In genomic region chr3:179760944-179761343, GRCh38 we compare ENCODE assay signal across 11 cellular contexts.
DNase-seq lines count a peak whose midpoint lies in the region; ATAC-seq and TF ChIP-seq lines count a peak whose summit lies in the region.
"Had no signal": no experiment of that assay in that cellular context is flagged by ENCODE, and none has a peak within 500 bp of the region (broad histone marks: within the 10 kb centered on the region; RNA-seq: fewer than 3 reads in every experiment).

No MANE protein-coding gene starts in this region.

- WGBS in adrenal gland, 4 donors, result 58 to 66% (median 60%) methylated on average over 4 to 8 of the region's 8 CpGs

- intact Hi-C loops in adrenal gland (cut with DNase I), result no loop called here
- intact Hi-C loops in upper lobe of right lung (cut with DNase I), result no loop called here

- H3K27me3 ChIP-seq in adrenal gland, result no peaks in the 10 kb centered on the region
- H3K27me3 ChIP-seq in upper lobe of right lung, result no peaks in the 10 kb centered on the region
- H3K27me3 ChIP-seq: heart left ventricle had no signal

- peak; percentile 40 for DNase-seq in AG10803 (ENCODE audit: low read depth)
- peak; percentile 37 for DNase-seq in KBM-7
- DNase-seq in adrenal gland, result peak; percentile 26 to 81 (median 73)
- peak; percentile 46 for DNase-seq in glomerular visceral epithelial cell (ENCODE audit: extremely low spot score)
- DNase-seq in upper lobe of right lung, result no peak
- DNase-seq in cortex of kidney (lab: John Stamatoyannopoulos, UW), result no peak
- no peak for DNase-seq in activated effector memory CD4-positive, alpha-beta T cell treated with anti-CD3 and anti-CD28 coated beads, Interleukin-2, amount 50 U/mL, for 16 hours
- DNase-seq: central memory CD4-positive, alpha-beta T cell; heart left ventricle; NCI-H1105 had no signal

- no peak for TF ChIP-seq POLR2A in adrenal gland (IDR thresholded peaks at IDR 0.05)

- H3K27ac ChIP-seq in adrenal gland (no peak overlapping the region), upper lobe of right lung (no peak overlapping the region)
- H3K27ac ChIP-seq: heart left ventricle had no signal

- H3K4me3 ChIP-seq in AG10803 (ENCODE audit: low read length), result no peak overlapping the region
- no peak overlapping the region for H3K4me3 ChIP-seq in adrenal gland
- no peak overlapping the region for H3K4me3 ChIP-seq in upper lobe of right lung
- H3K4me3 ChIP-seq: heart left ventricle had no signal

- H3K9me3 ChIP-seq in adrenal gland (replicated peaks in 1 of 3) (no peaks in the 10 kb centered on the region), upper lobe of right lung (no peaks in the 10 kb centered on the region)
- H3K9me3 ChIP-seq: heart left ventricle had no signal

- no peak for TF ChIP-seq CTCF in AG10803 (conservative IDR thresholded peaks at IDR 0.05; ENCODE audit: low read length)
- TF ChIP-seq CTCF in adrenal gland (IDR thresholded peaks at IDR 0.05), result no peak
- no peak for TF ChIP-seq CTCF in upper lobe of right lung (IDR thresholded peaks at IDR 0.05)

- H3K36me3 ChIP-seq in adrenal gland (replicated peaks in 1 of 2) (peaks cover 0 to 37% of the 10 kb centered on the region in 2 donors), upper lobe of right lung (peaks cover 45% of the 10 kb centered on the region)

- no peaks in the 10 kb centered on the region for H3K4me1 ChIP-seq in adrenal gland (replicated peaks in 1 of 2)
- no peaks in the 10 kb centered on the region for H3K4me1 ChIP-seq in upper lobe of right lung

- ATAC-seq in upper lobe of right lung (no peak), HG02798 (IDR thresholded peaks at IDR 0.05; ENCODE audit: poor library complexity, unreplicated experiment) (no peak)
- ATAC-seq: heart left ventricle had no signal

- in situ Hi-C loops in KBM-7 (cut with MboI; ENCODE audit: low pct_unique_long_range_greater_than_20kb, low sequenced_read_pairs), result no loop called here

Comparison
In these comparisons a context has a peak if more than half of its experiments do, and no peak if none do; other contexts are left out.
1. DNase-seq: peak in AG10803 (single experiment), KBM-7 (single experiment), adrenal gland (7 of 7) and glomerular visceral epithelial cell (single experiment); none in upper lobe of right lung (single experiment), cortex of kidney (single experiment) and activated effector memory CD4-positive, alpha-beta T cell treated with anti-CD3 and anti-CD28 coated beads, Interleukin-2, amount 50 U/mL, for 16 hours (single experiment).